12 cellular contexts compared by ENCODE assay signal in the genomic region with DNA sequence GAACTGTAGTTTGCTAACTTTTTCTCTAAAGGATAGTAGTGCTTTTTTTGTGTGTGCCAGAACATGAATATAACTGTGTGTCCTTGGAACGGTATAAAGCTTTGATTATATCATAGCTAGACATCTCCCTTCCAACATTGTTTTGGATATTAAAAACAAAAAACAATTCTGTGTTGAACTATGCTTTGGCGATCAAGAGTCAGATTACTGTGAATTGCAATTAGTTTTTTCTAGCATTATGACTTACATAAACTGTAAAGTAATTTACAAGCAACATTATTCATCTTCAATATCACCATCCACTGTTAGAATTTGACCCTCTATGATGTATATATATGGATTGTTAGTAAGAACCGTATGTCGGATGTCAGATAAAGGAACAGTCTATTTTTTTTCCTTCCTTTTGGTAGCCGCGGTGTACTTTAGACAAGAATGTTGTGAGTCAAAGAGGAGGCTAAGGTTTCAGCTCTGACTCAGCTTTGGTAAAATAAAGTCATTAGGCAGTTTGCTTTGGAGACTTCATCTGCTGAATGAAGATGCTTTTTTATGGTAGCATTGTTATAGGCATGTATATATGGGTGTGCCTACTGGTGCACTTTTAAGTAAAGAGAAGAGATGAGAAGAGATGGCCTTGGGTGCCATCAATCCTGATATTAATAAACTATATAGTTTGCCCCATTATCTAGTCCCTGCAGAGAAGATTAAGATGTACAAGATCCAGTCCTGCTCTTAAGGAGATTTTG.
DNase-seq lines count a peak whose midpoint lies in the region; ATAC-seq and TF ChIP-seq lines count a peak whose summit lies in the region.
"Had no signal": no experiment of that assay in that cellular context is flagged by ENCODE, and none has a peak within 500 bp of the region (broad histone marks: within the 10 kb centered on the region; RNA-seq: fewer than 3 reads in every experiment).

No MANE protein-coding gene starts in this region.

- POLR2A ChIA-PET in IMR-90 (lab: Charles Lee; ENCODE audit: unreplicated experiment), result no interaction called here

- H3K79me1 ChIP-seq in IMR-90 (ENCODE audit: low read depth in 1 of 2, low read length in 2 of 2), result peaks cover 16 to 50% of the 10 kb centered on the region in 2 experiments

- ATAC-seq in IMR-90 (ENCODE audit: low read depth) (peak; percentile 88), HG03520 (IDR thresholded peaks at IDR 0.05; ENCODE audit: unreplicated experiment) (no peak)
- ATAC-seq: activated CD8-positive, alpha-beta T cell treated with anti-CD3 and anti-CD28 coated beads, Interleukin-2, amount 10 ng/mL, durations not matched to agents 7 days and 5 days had no signal

- dilution Hi-C loops in IMR-90 (cut with HindIII; ENCODE audit: low sequenced_read_pairs, unreplicated experiment) (no loop called here), mammary epithelial cell (cut with HindIII; ENCODE audit: low sequenced_read_pairs) (no loop called here)

- peak overlapping the region; percentile 50; the same call in 1 of the 2 replicates for H3K18ac ChIP-seq in IMR-90 (ENCODE audit: low read depth, low read length)

- H3K36me3 ChIP-seq in ACC112 (ENCODE audit: insufficient read depth, low read length) (no peaks in the 10 kb centered on the region), IMR-90 (ENCODE audit: control insufficient read depth, insufficient read depth, low read length) (peaks cover 3% of the 10 kb centered on the region; the same call in 1 of the 2 replicates), mammary epithelial cell (ENCODE audit: insufficient read depth, low read length) (no peaks in the 10 kb centered on the region), kidney epithelial cell (ENCODE audit: control insufficient read depth, insufficient read depth, low read length) (no peaks in the 10 kb centered on the region), BE2C (no peaks in the 10 kb centered on the region)
- H3K36me3 ChIP-seq: vagina had no signal

- peak overlapping the region; percentile 91 for H2BK5ac ChIP-seq in IMR-90 (ENCODE audit: low read depth, low read length, poor library complexity, severe bottlenecking)

- H3K4me3 ChIP-seq in ACC112 (ENCODE audit: low read depth, low read length), result peak overlapping the region; percentile 5
- no peak overlapping the region for H3K4me3 ChIP-seq in IMR-90 (ENCODE audit: insufficient read depth, low read depth, low read length)
- H3K4me3 ChIP-seq in mammary epithelial cell (replicated peaks in 1 of 3; ENCODE audit: insufficient read depth in 1 of 3, low read depth in 2 of 3, low read length in 3 of 3), result no peak overlapping the region
- H3K4me3 ChIP-seq in kidney epithelial cell (ENCODE audit: low read depth, low read length), result no peak overlapping the region
- no peak overlapping the region for H3K4me3 ChIP-seq in BE2C (ENCODE audit: low read depth, low read length)
- H3K4me3 ChIP-seq: vagina had no signal

- WGBS in IMR-90 (ENCODE audit: extremely low coverage in 2 of 2, insufficient read length in 1 of 2), 2 experiments, result no CpG with 5 or more reads among the region's 6 CpGs
- WGBS in mammary epithelial cell (ENCODE audit: low coverage, missing lambda C conversion rate), result 88% methylated on average over 6 of the region's 6 CpGs

- DNase-seq in IMR-90 (peak; percentile 95), mammary epithelial cell (peak; percentile 84), kidney epithelial cell (ENCODE audit: low read depth) (peak; percentile 47), BE2C (no peak), NCI-H1930 (lab: John Stamatoyannopoulos, UW) (no peak), NCI-H2227 (lab: John Stamatoyannopoulos, UW; ENCODE audit: unreplicated experiment) (no peak)
- DNase-seq: activated CD8-positive, alpha-beta T cell treated with anti-CD3 and anti-CD28 coated beads, Interleukin-2, amount 10 ng/mL, durations not matched to agents 7 days and 5 days; central memory CD4-positive, alpha-beta T cell; KG1 had no signal

- H3K9me3 ChIP-seq in IMR-90 (ENCODE audit: control insufficient read depth, insufficient read depth, low read length), result 0 out of 2 replicates have a peak, but pooled peaks cover 3% of the 10 kb centered on the region
- H3K9me3 ChIP-seq in mammary epithelial cell (replicated peaks; ENCODE audit: insufficient read depth, low read length), result peaks cover 8% of the 10 kb centered on the region
- H3K9me3 ChIP-seq in BE2C, result 0 out of 2 replicates have a peak, but pooled peaks cover 2% of the 10 kb centered on the region
- H3K9me3 ChIP-seq: vagina had no signal

- H3K4me2 ChIP-seq in IMR-90 (ENCODE audit: low read depth, low read length), result peak overlapping the region; percentile 67; the same call in 1 of the 2 replicates
- no peak overlapping the region for H3K4me2 ChIP-seq in mammary epithelial cell (ENCODE audit: insufficient read depth, low read depth, low read length)

- peak overlapping the region; percentile 60 for H4K91ac ChIP-seq in IMR-90 (ENCODE audit: insufficient read depth, low read depth, low read length)

- H4K5ac ChIP-seq in IMR-90 (ENCODE audit: low read depth, low read length), result no peak overlapping the region; the same call in 1 of the 2 replicates

- H3K27me3 ChIP-seq in ACC112 (ENCODE audit: insufficient read depth, low read length), result no peaks in the 10 kb centered on the region
- H3K27me3 ChIP-seq in IMR-90 (ENCODE audit: control insufficient read depth, insufficient read depth, low read length), result no peaks in the 10 kb centered on the region
- H3K27me3 ChIP-seq in mammary epithelial cell (ENCODE audit: insufficient read depth, low read length), result no peaks in the 10 kb centered on the region
- H3K27me3 ChIP-seq in kidney epithelial cell (ENCODE audit: control insufficient read depth, insufficient read depth, low read length), result no peaks in the 10 kb centered on the region
- H3K27me3 ChIP-seq in BE2C, result no peaks in the 10 kb centered on the region
- H3K27me3 ChIP-seq: vagina had no signal

- H2BK20ac ChIP-seq in IMR-90 (ENCODE audit: low read depth, low read length), result peak overlapping the region; percentile 95; the same call in 1 of the 2 replicates

- H2AK9ac ChIP-seq in IMR-90 (replicated peaks; ENCODE audit: low read depth, low read length, poor library complexity), result no peak overlapping the region

- peak overlapping the region; percentile 67; the same call in 1 of the 2 replicates for H3K14ac ChIP-seq in IMR-90 (replicated peaks; ENCODE audit: low read depth, low read length)

- H3K9me1 ChIP-seq in IMR-90 (ENCODE audit: insufficient read depth, low read length), result peaks cover 19% of the 10 kb centered on the region

- H2AFZ ChIP-seq in ACC112 (ENCODE audit: low read length, unreplicated experiment) (peak overlapping the region; percentile 1), IMR-90 (replicated peaks; ENCODE audit: low read length, poor library complexity) (no peak overlapping the region), mammary epithelial cell (ENCODE audit: low read depth, low read length) (no peak overlapping the region)

- H2BK120ac ChIP-seq in IMR-90 (ENCODE audit: low read depth, low read length), result peak overlapping the region; percentile 96

- H3K9ac ChIP-seq in IMR-90 (ENCODE audit: low read depth, low read length), result peak overlapping the region; percentile 9; the same call in 1 of the 2 replicates
- no peak overlapping the region for H3K9ac ChIP-seq in mammary epithelial cell (ENCODE audit: insufficient read depth, low read length)

- H4K20me1 ChIP-seq in IMR-90 (ENCODE audit: insufficient read depth, low read length) (no peaks in the 10 kb centered on the region), mammary epithelial cell (ENCODE audit: insufficient read depth, low read length) (no peaks in the 10 kb centered on the region)

- TF ChIP-seq POLR2A in IMR-90 (IDR thresholded peaks at IDR 0.05; ENCODE audit: low read depth, low read length), result no peak

- in situ Hi-C loops in IMR-90 (cut with MboI; ENCODE audit: low sequenced_read_pairs), result no loop called here
- in situ Hi-C loops in mammary epithelial cell (cut with MboI; ENCODE audit: low sequenced_read_pairs in 2 of 2), result no loop called here

- BruUV-seq in IMR-90 (replicated peaks; lab: Mats Ljungman, UMichigan), result no TSS peak
- BruUV-seq in mammary epithelial cell (replicated peaks; lab: Mats Ljungman, UMichigan), result no TSS peak

- CTCF ChIA-PET in IMR-90 (lab: Yijun Ruan, JAX) (interaction anchor here (2.0 kb wide), 1 partner anchor 10 kb away, joined by 9 read pairs; no protein-coding TSS in a partner anchor), mammary epithelial cell (lab: Charles Lee; ENCODE audit: low non-redundant PET) (no interaction called here)

- H3K4me1 ChIP-seq in ACC112 (ENCODE audit: control insufficient read depth, insufficient read depth, low read length, unreplicated experiment) (peaks cover 20% of the 10 kb centered on the region), IMR-90 (ENCODE audit: control insufficient read depth, insufficient read depth, low read length) (peaks cover 15% of the 10 kb centered on the region), mammary epithelial cell (ENCODE audit: insufficient read depth, low read length) (no peaks in the 10 kb centered on the region), BE2C (no peaks in the 10 kb centered on the region)
- H3K4me1 ChIP-seq: vagina had no signal

- TF ChIP-seq RAD21 in IMR-90 (IDR thresholded peaks at IDR 0.05; ENCODE audit: low read length), result no peak; the same call in 1 of the 2 replicates

- H2BK15ac ChIP-seq in IMR-90 (ENCODE audit: low read depth, low read length), result peak overlapping the region; percentile 89; the same call in 2 of the 3 replicates

- H3K56ac ChIP-seq in IMR-90 (ENCODE audit: extremely low read depth, insufficient read depth, low read length), result peak overlapping the region; percentile 42

- no peak for TF ChIP-seq CTCF in IMR-90 (conservative IDR thresholded peaks at IDR 0.05; ENCODE audit: low read depth, low read length)
- TF ChIP-seq CTCF in mammary epithelial cell (conservative IDR thresholded peaks at IDR 0.05 in 1 of 2, IDR thresholded peaks at IDR 0.05 in 1 of 2; ENCODE audit: extremely low read depth in 1 of 2, insufficient read depth in 1 of 2, low read depth in 1 of 2, low read length in 2 of 2), result no peak
- TF ChIP-seq CTCF in kidney epithelial cell (IDR thresholded peaks at IDR 0.05; ENCODE audit: insufficient read depth, low read length, poor library complexity, severe bottlenecking), result no peak
- TF ChIP-seq CTCF in BE2C (IDR thresholded peaks at IDR 0.05; ENCODE audit: low read depth, low read length), result no peak

- H3K27ac ChIP-seq in ACC112 (ENCODE audit: low read depth, low read length) (peak overlapping the region; percentile 43), IMR-90 (ENCODE audit: insufficient read depth, low read length) (peak overlapping the region; percentile 96), mammary epithelial cell (ENCODE audit: insufficient read depth, low read depth, low read length) (no peak overlapping the region)
- H3K27ac ChIP-seq: vagina had no signal

- intact Hi-C loops in IMR-90 (cut with micrococcal nuclease), result loop anchor here (5.0 kb wide), 2 partner anchors 76 to 109 kb away; a partner anchor contains a TSS
- intact Hi-C loops in mammary epithelial cell (cut with micrococcal nuclease), result no loop called here

- peak overlapping the region; percentile 75 to 87; a peak in 3 of 4 replicates for H4K8ac ChIP-seq in IMR-90 (ENCODE audit: low read depth in 2 of 2, low read length in 2 of 2)

- peak overlapping the region; percentile 60; the same call in 1 of the 2 replicates for H3K23ac ChIP-seq in IMR-90 (ENCODE audit: low read depth, low read length)

- peak overlapping the region; percentile 59; the same call in 1 of the 2 replicates for H3K4ac ChIP-seq in IMR-90 (ENCODE audit: low read depth, low read length)

- no peak overlapping the region for H2AK5ac ChIP-seq in IMR-90 (ENCODE audit: low read depth, low read length)

- H3K79me2 ChIP-seq in ACC112 (ENCODE audit: control insufficient read depth, insufficient read depth, low read length, unreplicated experiment), result no peaks in the 10 kb centered on the region
- H3K79me2 ChIP-seq in mammary epithelial cell (ENCODE audit: insufficient read depth, low read length), result no peaks in the 10 kb centered on the region

Comparison
In these comparisons a context has a peak if more than half of its experiments do, and no peak if none do; other contexts are left out.
1. DNase-seq: peak in IMR-90 (single experiment), mammary epithelial cell (single experiment) and kidney epithelial cell (single experiment); none in BE2C (single experiment), NCI-H1930 (0 of 2) and NCI-H2227 (single experiment).